In genomic region chr4:74217365-74217764, GRCh38 we compare ENCODE assay signal across 1 cellular context.
TF ChIP-seq lines count a peak whose summit lies in the region.

No MANE protein-coding gene starts in this region.

TF ChIP-seq in K562, 482 proteins besides CTCF, POLR2A, EP300 and RAD21 (continued from another document and continues in another):
- TF ChIP-seq ZNF436 (CRISPR knock-in tag; IDR thresholded peaks at IDR 0.05) (no peak), SRSF3 (IDR thresholded peaks at IDR 0.05; ENCODE audit: insufficient read depth, low read length) (no peak), GATAD2A (IDR thresholded peaks at IDR 0.05) (no peak), MTA2 (IDR thresholded peaks at IDR 0.05; ENCODE audit: low read depth) (0 out of 2 replicates have a peak, but pooled peaks have one; percentile 8), HDAC1 (IDR thresholded peaks at IDR 0.05) (peak in 1 of 2 experiments; percentile 83; a peak in 2 of 4 replicates), BACH1 (tag; IDR thresholded peaks at IDR 0.05) (peak; percentile 91; the same call in 1 of the 2 replicates), CBX8 (IDR thresholded peaks at IDR 0.05; ENCODE audit: borderline replicate concordance, extremely low read depth, low read depth, low read length, poor library complexity, severe bottlenecking) (no peak), ZNF780A (CRISPR knock-in tag; IDR thresholded peaks at IDR 0.05) (no peak), PHTF2 (CRISPR knock-in tag; IDR thresholded peaks at IDR 0.05) (no peak), ZBED1 (IDR thresholded peaks at IDR 0.05) (no peak), PTRF (tag; IDR thresholded peaks at IDR 0.05) (no peak), ZNF277 (CRISPR knock-in tag; IDR thresholded peaks at IDR 0.05; ENCODE audit: borderline replicate concordance) (no peak), KLF6 (CRISPR knock-in tag; IDR thresholded peaks at IDR 0.05; ENCODE audit: borderline replicate concordance) (no peak), TEAD1 (CRISPR knock-in tag; IDR thresholded peaks at IDR 0.05) (no peak), GTF2E2 (tag; IDR thresholded peaks at IDR 0.05) (no peak), PRMT5 (CRISPR knock-in tag; IDR thresholded peaks at IDR 0.05) (no peak), KLF10 (CRISPR knock-in tag; IDR thresholded peaks at IDR 0.05) (no peak), RCOR1 (IDR thresholded peaks at IDR 0.05; ENCODE audit: borderline replicate concordance in 1 of 2, low read depth in 2 of 2, low read length in 2 of 2) (peak in 1 of 2 experiments; percentile 78; a peak in 1 of 4 replicates), ZC3H11A (IDR thresholded peaks at IDR 0.05; ENCODE audit: low read depth, low read length) (no peak), NONO (IDR thresholded peaks at IDR 0.05; ENCODE audit: low read depth in 2 of 2, low read length in 1 of 2) (no peak), HDAC2 (IDR thresholded peaks at IDR 0.05) (peak; percentile 86), RFX7 (CRISPR knock-in tag; IDR thresholded peaks at IDR 0.05) (no peak), ATF1 (CRISPR knock-in tag; IDR thresholded peaks at IDR 0.05) (no peak), ATF1 (tag; IDR thresholded peaks at IDR 0.05) (no peak), ZNF592 (IDR thresholded peaks at IDR 0.05) (peak; percentile 35; the same call in 1 of the 2 replicates), ESRRB (CRISPR knock-in tag; IDR thresholded peaks at IDR 0.05; ENCODE audit: borderline replicate concordance) (no peak), ZSCAN32 (CRISPR knock-in tag; IDR thresholded peaks at IDR 0.05) (no peak), KLF1 (tag; IDR thresholded peaks at IDR 0.05) (no peak), FOXK2 (conservative IDR thresholded peaks at IDR 0.05 in 1 of 2, IDR thresholded peaks at IDR 0.05 in 1 of 2; ENCODE audit: low read depth in 2 of 2) (no peak; a peak in 1 of 4 replicates), NFATC3 (IDR thresholded peaks at IDR 0.05) (peak; percentile 94), ESRRA (IDR thresholded peaks at IDR 0.05; ENCODE audit: borderline replicate concordance, low read depth) (no peak), RBFOX2 (IDR thresholded peaks at IDR 0.05; ENCODE audit: low read depth, low read length) (no peak), KLF13 (tag; IDR thresholded peaks at IDR 0.05; ENCODE audit: borderline replicate concordance, low read depth) (no peak), CREM (IDR thresholded peaks at IDR 0.05; ENCODE audit: low read depth) (no peak), ZNF212 (CRISPR knock-in tag; IDR thresholded peaks at IDR 0.05) (no peak), TEAD4 (IDR thresholded peaks at IDR 0.05; ENCODE audit: low read length) (no peak; the same call in 1 of the 2 replicates), TEAD4 (CRISPR knock-in tag; IDR thresholded peaks at IDR 0.05; ENCODE audit: borderline replicate concordance) (no peak), CBX2 (IDR thresholded peaks at IDR 0.05; ENCODE audit: insufficient read depth, low read length, poor library complexity, severe bottlenecking) (no peak), CHAMP1 (IDR thresholded peaks at IDR 0.05) (no peak), SREBF1 (IDR thresholded peaks at IDR 0.05; ENCODE audit: borderline replicate concordance, low read depth, low read length) (no peak), ZNF184 (CRISPR knock-in tag; IDR thresholded peaks at IDR 0.05) (no peak)
- TF ChIP-seq, protein P1, sequence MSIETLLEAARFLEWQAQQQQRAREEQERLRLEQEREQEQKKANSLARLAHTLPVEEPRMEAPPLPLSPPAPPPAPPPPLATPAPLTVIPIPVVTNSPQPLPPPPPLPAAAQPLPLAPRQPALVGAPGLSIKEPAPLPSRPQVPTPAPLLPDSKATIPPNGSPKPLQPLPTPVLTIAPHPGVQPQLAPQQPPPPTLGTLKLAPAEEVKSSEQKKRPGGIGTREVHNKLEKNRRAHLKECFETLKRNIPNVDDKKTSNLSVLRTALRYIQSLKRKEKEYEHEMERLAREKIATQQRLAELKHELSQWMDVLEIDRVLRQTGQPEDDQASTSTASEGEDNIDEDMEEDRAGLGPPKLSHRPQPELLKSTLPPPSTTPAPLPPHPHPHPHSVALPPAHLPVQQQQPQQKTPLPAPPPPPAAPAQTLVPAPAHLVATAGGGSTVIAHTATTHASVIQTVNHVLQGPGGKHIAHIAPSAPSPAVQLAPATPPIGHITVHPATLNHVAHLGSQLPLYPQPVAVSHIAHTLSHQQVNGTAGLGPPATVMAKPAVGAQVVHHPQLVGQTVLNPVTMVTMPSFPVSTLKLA (conservative IDR thresholded peaks at IDR 0.05): no peak
- TF ChIP-seq, protein P2, sequence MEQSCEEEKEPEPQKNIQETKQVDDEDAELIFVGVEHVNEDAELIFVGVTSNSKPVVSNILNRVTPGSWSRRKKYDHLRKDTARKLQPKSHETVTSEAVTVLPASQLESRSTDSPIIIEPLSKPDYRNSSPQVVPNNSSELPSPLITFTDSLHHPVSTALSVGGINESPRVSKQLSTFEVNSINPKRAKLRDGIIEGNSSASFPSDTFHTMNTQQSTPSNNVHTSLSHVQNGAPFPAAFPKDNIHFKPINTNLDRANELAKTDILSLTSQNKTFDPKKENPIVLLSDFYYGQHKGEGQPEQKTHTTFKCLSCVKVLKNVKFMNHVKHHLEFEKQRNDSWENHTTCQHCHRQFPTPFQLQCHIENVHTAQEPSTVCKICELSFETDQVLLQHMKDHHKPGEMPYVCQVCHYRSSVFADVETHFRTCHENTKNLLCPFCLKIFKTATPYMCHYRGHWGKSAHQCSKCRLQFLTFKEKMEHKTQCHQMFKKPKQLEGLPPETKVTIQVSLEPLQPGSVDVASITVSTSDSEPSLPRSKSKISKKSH (CRISPR knock-in tag; IDR thresholded peaks at IDR 0.05): no peak
- TF ChIP-seq, protein P3, sequence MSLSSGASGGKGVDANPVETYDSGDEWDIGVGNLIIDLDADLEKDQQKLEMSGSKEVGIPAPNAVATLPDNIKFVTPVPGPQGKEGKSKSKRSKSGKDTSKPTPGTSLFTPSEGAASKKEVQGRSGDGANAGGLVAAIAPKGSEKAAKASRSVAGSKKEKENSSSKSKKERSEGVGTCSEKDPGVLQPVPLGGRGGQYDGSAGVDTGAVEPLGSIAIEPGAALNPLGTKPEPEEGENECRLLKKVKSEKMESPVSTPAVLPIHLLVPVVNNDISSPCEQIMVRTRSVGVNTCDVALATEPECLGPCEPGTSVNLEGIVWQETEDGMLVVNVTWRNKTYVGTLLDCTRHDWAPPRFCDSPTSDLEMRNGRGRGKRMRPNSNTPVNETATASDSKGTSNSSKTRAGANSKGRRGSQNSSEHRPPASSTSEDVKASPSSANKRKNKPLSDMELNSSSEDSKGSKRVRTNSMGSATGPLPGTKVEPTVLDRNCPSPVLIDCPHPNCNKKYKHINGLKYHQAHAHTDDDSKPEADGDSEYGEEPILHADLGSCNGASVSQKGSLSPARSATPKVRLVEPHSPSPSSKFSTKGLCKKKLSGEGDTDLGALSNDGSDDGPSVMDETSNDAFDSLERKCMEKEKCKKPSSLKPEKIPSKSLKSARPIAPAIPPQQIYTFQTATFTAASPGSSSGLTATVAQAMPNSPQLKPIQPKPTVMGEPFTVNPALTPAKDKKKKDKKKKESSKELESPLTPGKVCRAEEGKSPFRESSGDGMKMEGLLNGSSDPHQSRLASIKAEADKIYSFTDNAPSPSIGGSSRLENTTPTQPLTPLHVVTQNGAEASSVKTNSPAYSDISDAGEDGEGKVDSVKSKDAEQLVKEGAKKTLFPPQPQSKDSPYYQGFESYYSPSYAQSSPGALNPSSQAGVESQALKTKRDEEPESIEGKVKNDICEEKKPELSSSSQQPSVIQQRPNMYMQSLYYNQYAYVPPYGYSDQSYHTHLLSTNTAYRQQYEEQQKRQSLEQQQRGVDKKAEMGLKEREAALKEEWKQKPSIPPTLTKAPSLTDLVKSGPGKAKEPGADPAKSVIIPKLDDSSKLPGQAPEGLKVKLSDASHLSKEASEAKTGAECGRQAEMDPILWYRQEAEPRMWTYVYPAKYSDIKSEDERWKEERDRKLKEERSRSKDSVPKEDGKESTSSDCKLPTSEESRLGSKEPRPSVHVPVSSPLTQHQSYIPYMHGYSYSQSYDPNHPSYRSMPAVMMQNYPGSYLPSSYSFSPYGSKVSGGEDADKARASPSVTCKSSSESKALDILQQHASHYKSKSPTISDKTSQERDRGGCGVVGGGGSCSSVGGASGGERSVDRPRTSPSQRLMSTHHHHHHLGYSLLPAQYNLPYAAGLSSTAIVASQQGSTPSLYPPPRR (CRISPR knock-in tag; IDR thresholded peaks at IDR 0.05; ENCODE audit: borderline replicate concordance): no peak
- TF ChIP-seq, protein P4, sequence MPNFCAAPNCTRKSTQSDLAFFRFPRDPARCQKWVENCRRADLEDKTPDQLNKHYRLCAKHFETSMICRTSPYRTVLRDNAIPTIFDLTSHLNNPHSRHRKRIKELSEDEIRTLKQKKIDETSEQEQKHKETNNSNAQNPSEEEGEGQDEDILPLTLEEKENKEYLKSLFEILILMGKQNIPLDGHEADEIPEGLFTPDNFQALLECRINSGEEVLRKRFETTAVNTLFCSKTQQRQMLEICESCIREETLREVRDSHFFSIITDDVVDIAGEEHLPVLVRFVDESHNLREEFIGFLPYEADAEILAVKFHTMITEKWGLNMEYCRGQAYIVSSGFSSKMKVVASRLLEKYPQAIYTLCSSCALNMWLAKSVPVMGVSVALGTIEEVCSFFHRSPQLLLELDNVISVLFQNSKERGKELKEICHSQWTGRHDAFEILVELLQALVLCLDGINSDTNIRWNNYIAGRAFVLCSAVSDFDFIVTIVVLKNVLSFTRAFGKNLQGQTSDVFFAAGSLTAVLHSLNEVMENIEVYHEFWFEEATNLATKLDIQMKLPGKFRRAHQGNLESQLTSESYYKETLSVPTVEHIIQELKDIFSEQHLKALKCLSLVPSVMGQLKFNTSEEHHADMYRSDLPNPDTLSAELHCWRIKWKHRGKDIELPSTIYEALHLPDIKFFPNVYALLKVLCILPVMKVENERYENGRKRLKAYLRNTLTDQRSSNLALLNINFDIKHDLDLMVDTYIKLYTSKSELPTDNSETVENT (CRISPR knock-in tag; IDR thresholded peaks at IDR 0.05): no peak
- TF ChIP-seq, protein P5, sequence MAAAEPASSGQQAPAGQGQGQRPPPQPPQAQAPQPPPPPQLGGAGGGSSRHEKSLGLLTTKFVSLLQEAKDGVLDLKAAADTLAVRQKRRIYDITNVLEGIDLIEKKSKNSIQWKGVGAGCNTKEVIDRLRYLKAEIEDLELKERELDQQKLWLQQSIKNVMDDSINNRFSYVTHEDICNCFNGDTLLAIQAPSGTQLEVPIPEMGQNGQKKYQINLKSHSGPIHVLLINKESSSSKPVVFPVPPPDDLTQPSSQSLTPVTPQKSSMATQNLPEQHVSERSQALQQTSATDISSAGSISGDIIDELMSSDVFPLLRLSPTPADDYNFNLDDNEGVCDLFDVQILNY (CRISPR knock-in tag; IDR thresholded peaks at IDR 0.05): no peak
